In genomic region chr20:50554694-50555579, GRCh38 we compare ENCODE assay signal across 27 cellular contexts. TPM values are rescaled to one million over a fixed set of nuclear protein-coding genes. Genes with fewer than 3 reads are reported as not detected.
A peak's percentile ranks its signal among the peaks of the same experiment; 100 is the strongest.
DNase-seq lines count a peak whose midpoint lies in the region; ATAC-seq and TF ChIP-seq lines count a peak whose summit lies in the region.
"Had no signal": no experiment of that assay in that cellular context is flagged by ENCODE, and none has a peak within 500 bp of the region (broad histone marks: within the 10 kb centered on the region; RNA-seq: fewer than 3 reads in every experiment).

No MANE protein-coding gene starts in this region.

- H3K27ac ChIP-seq in IMR-90 (ENCODE audit: insufficient read depth, low read length) (no peak overlapping the region), transverse colon (no peak overlapping the region)
- H3K27ac ChIP-seq: BLaER1, coronary artery, vagina had no signal

- H2BK20ac ChIP-seq in IMR-90 (ENCODE audit: low read depth, low read length), result no peak overlapping the region

- peaks cover 10% of the 10 kb centered on the region; the same call in 1 of the 2 replicates for H4K20me1 ChIP-seq in IMR-90 (ENCODE audit: insufficient read depth, low read length)

- no peak overlapping the region for H4K5ac ChIP-seq in IMR-90 (ENCODE audit: low read depth, low read length)

- H3K18ac ChIP-seq in IMR-90 (ENCODE audit: low read depth, low read length), result no peak overlapping the region

- no TSS peak for BruUV-seq in IMR-90 (replicated peaks; lab: Mats Ljungman, UMichigan)

- no peak for TF ChIP-seq EP300 in transverse colon (IDR thresholded peaks at IDR 0.05; ENCODE audit: low read depth)

- H3K27me3 ChIP-seq in IMR-90 (ENCODE audit: control insufficient read depth, insufficient read depth, low read length) (no peaks in the 10 kb centered on the region), transverse colon (no peaks in the 10 kb centered on the region)
- H3K27me3 ChIP-seq: BLaER1, spleen, vagina had no signal

- H3K9me3 Mint-ChIP-seq in activated T-cell treated with anti-CD3 and anti-CD28 coated beads, Interleukin-2, amount 50 U/mL, for 72 hours, result no peaks in the 10 kb centered on the region
- H3K9me3 Mint-ChIP-seq: naive thymus-derived CD8-positive, alpha-beta T cell; stimulated activated naive CD8-positive, alpha-beta T cell treated with anti-CD3 and anti-CD28 coated beads, Interleukin-15, Interleukin-2, amounts not matched to agents 100 ng/mL and 50 ng/mL, for 24 hours had no signal

- no peaks in the 10 kb centered on the region for H3K27me3 Mint-ChIP-seq in activated T-cell treated with anti-CD3 and anti-CD28 coated beads, Interleukin-2, amount 50 U/mL, for 72 hours (ENCODE audit: low read depth)
- H3K27me3 Mint-ChIP-seq: naive thymus-derived CD8-positive, alpha-beta T cell; stimulated activated naive CD8-positive, alpha-beta T cell treated with anti-CD3 and anti-CD28 coated beads, Interleukin-15, Interleukin-2, amounts not matched to agents 100 ng/mL and 50 ng/mL, for 24 hours had no signal

- no peak for TF ChIP-seq RAD21 in IMR-90 (IDR thresholded peaks at IDR 0.05; ENCODE audit: low read length)

- dilution Hi-C loops in IMR-90 (cut with HindIII; ENCODE audit: low sequenced_read_pairs, unreplicated experiment), result no loop called here

- peak overlapping the region; percentile 32; the same call in 1 of the 2 replicates for H3K23ac ChIP-seq in IMR-90 (ENCODE audit: low read depth, low read length)

- no peak overlapping the region for H2AK5ac ChIP-seq in IMR-90 (ENCODE audit: low read depth, low read length)

- peak; percentile 32 to 41 for ATAC-seq in activated T-cell treated with anti-CD3 and anti-CD28 coated beads, Interleukin-2, amount 50 U/mL, for 72 hours (replicated peaks in 1 of 2)
- ATAC-seq in IMR-90 (ENCODE audit: low read depth) (no peak), HG03095 (IDR thresholded peaks at IDR 0.05; ENCODE audit: unreplicated experiment) (no peak)
- ATAC-seq: left cardiac atrium; naive thymus-derived CD8-positive, alpha-beta T cell; Panc1; right cardiac atrium had no signal

- H3K4me1 Mint-ChIP-seq in activated T-cell treated with anti-CD3 and anti-CD28 coated beads, Interleukin-2, amount 50 U/mL, for 72 hours (ENCODE audit: low read depth), result peaks cover 28% of the 10 kb centered on the region

- POLR2A ChIA-PET in IMR-90 (lab: Charles Lee; ENCODE audit: unreplicated experiment), result no interaction called here

- TF ChIP-seq POLR2A in IMR-90 (IDR thresholded peaks at IDR 0.05; ENCODE audit: low read depth, low read length), result no peak
- no peak for TF ChIP-seq POLR2A in transverse colon (IDR thresholded peaks at IDR 0.05)

- H3K79me1 ChIP-seq in IMR-90 (ENCODE audit: low read depth in 1 of 2, low read length in 2 of 2), result peaks cover 35 to 83% of the 10 kb centered on the region in 2 experiments

- in situ Hi-C loops in IMR-90 (cut with MboI; ENCODE audit: low sequenced_read_pairs), result no loop called here
- in situ Hi-C loops in transverse colon (cut with MboI; ENCODE audit: low pct_ligation_motif_present in 1 of 4, low pct_unique_long_range_greater_than_20kb in 1 of 4, low sequenced_read_pairs in 3 of 4), result loop anchor here in 1 of 4 donors (10.0 kb wide), 1 partner anchor 50 kb away; no protein-coding TSS in a partner anchor

- H2BK120ac ChIP-seq in IMR-90 (ENCODE audit: low read depth, low read length), result no peak overlapping the region

- H3K9me1 ChIP-seq in IMR-90 (ENCODE audit: insufficient read depth, low read length), result peaks cover 21% of the 10 kb centered on the region

- peaks cover 6 to 25% of the 10 kb centered on the region in 2 donors for H3K36me3 Mint-ChIP-seq in activated T-cell treated with anti-CD3 and anti-CD28 coated beads, Interleukin-2, amount 50 U/mL, for 72 hours (ENCODE audit: insufficient read depth in 2 of 2)

- no peak overlapping the region for H3K4me3 ChIP-seq in IMR-90 (ENCODE audit: insufficient read depth, low read depth, low read length)
- H3K4me3 ChIP-seq in transverse colon, result no peak overlapping the region
- H3K4me3 ChIP-seq: BLaER1, coronary artery, lung, spleen, vagina had no signal

- intact Hi-C loops in IMR-90 (cut with micrococcal nuclease), result no loop called here
- intact Hi-C loops in transverse colon (cut with DNase I; ENCODE audit: low total_unique reads), result no loop called here

- no peak overlapping the region for H4K91ac ChIP-seq in IMR-90 (ENCODE audit: insufficient read depth, low read depth, low read length)

- peak in 1 of 2 donors; percentile 51 for DNase-seq in activated T-cell treated with anti-CD3 and anti-CD28 coated beads, Interleukin-2, amount 50 U/mL, for 72 hours
- no peak for DNase-seq in activated T-cell treated with anti-CD3 and anti-CD28 coated beads, Interleukin-2, amount 50 U/mL, for 1 hour
- no peak for DNase-seq in IMR-90
- peak; percentile 27 for DNase-seq in OCI-M1 (lab: John Stamatoyannopoulos, UW)
- peak; percentile 31 for DNase-seq in stimulated activated CD8-positive, alpha-beta memory T cell treated with anti-CD3 and anti-CD28 coated beads, Interleukin-4, amount 100 ng/mL, for 48 hours
- DNase-seq in transverse colon, result no peak
- DNase-seq: activated effector memory CD4-positive, alpha-beta T cell treated with Interleukin-2 at 50 U/mL for 16 hours; caudate nucleus; effector CD8-positive, alpha-beta T cell; EL; hippocampal formation; left cardiac atrium; naive thymus-derived CD8-positive, alpha-beta T cell; NCI-H1105 treated with DMSO at 0.1 percent for 48 hours; NCI-H1930; NCI-H526; NK-92 treated with Interleukin-12 subunit alpha and Interleukin-12 subunit beta, amount 100 ng/mL, for 24 hours; right cardiac atrium; Right ventricle myocardium superior; spleen had no signal

- no peak overlapping the region for H2BK15ac ChIP-seq in IMR-90 (ENCODE audit: low read depth, low read length)

- 0 out of 2 replicates have a peak overlapping the region, but pooled peaks have one; percentile 34 for H3K14ac ChIP-seq in IMR-90 (replicated peaks; ENCODE audit: low read depth, low read length)

- H3K27ac Mint-ChIP-seq in activated T-cell treated with anti-CD3 and anti-CD28 coated beads, Interleukin-2, amount 50 U/mL, for 72 hours, result no peak overlapping the region
- H3K27ac Mint-ChIP-seq: stimulated activated naive CD8-positive, alpha-beta T cell treated with anti-CD3 and anti-CD28 coated beads, Interleukin-15, Interleukin-2, amounts not matched to agents 100 ng/mL and 50 ng/mL, for 24 hours had no signal

- H3K4me2 ChIP-seq in IMR-90 (ENCODE audit: low read depth, low read length), result no peak overlapping the region
- H3K4me2 ChIP-seq: BLaER1 had no signal

- no peaks in the 10 kb centered on the region for H3K9me3 ChIP-seq in IMR-90 (ENCODE audit: control insufficient read depth, insufficient read depth, low read length)
- no peaks in the 10 kb centered on the region for H3K9me3 ChIP-seq in transverse colon
- H3K9me3 ChIP-seq: spleen, vagina had no signal

- peak overlapping the region; percentile 32 for H2BK5ac ChIP-seq in IMR-90 (ENCODE audit: low read depth, low read length, poor library complexity, severe bottlenecking)

- no peak for TF ChIP-seq CTCF in IMR-90 (conservative IDR thresholded peaks at IDR 0.05; ENCODE audit: low read depth, low read length)
- no peak for TF ChIP-seq CTCF in transverse colon (IDR thresholded peaks at IDR 0.05)

- H4K8ac ChIP-seq in IMR-90 (ENCODE audit: low read depth in 2 of 2, low read length in 2 of 2), result 0 out of 4 replicates have a peak overlapping the region, but pooled peaks of 1 of the 2 experiments have one; percentile 21

- no peak overlapping the region for H2AK9ac ChIP-seq in IMR-90 (replicated peaks; ENCODE audit: low read depth, low read length, poor library complexity)

- H3K36me3 ChIP-seq in IMR-90 (ENCODE audit: control insufficient read depth, insufficient read depth, low read length) (peaks cover 8% of the 10 kb centered on the region; the same call in 1 of the 2 replicates), transverse colon (no peaks in the 10 kb centered on the region)
- H3K36me3 ChIP-seq: vagina had no signal

- H3K56ac ChIP-seq in IMR-90 (ENCODE audit: extremely low read depth, insufficient read depth, low read length), result no peak overlapping the region

- no CpG with 5 or more reads among the region's 4 CpGs for WGBS in IMR-90 (ENCODE audit: extremely low coverage in 2 of 2, insufficient read length in 1 of 2), 2 experiments
- 91 to 93% methylated on average over 4 of the region's 4 CpGs for WGBS in transverse colon (ENCODE audit: low coverage in 1 of 2), 2 donors

- no peak overlapping the region for H3K9ac ChIP-seq in IMR-90 (ENCODE audit: low read depth, low read length)
- H3K9ac ChIP-seq: BLaER1 had no signal

- no peak overlapping the region for H3K4me3 Mint-ChIP-seq in activated T-cell treated with anti-CD3 and anti-CD28 coated beads, Interleukin-2, amount 50 U/mL, for 72 hours
- H3K4me3 Mint-ChIP-seq: naive thymus-derived CD8-positive, alpha-beta T cell; stimulated activated naive CD8-positive, alpha-beta T cell treated with anti-CD3 and anti-CD28 coated beads, Interleukin-15, Interleukin-2, amounts not matched to agents 100 ng/mL and 50 ng/mL, for 24 hours had no signal

- H2AFZ ChIP-seq in IMR-90 (replicated peaks; ENCODE audit: low read length, poor library complexity), result no peak overlapping the region

- no peak overlapping the region for H3K4ac ChIP-seq in IMR-90 (ENCODE audit: low read depth, low read length)

- CTCF ChIA-PET in IMR-90 (lab: Yijun Ruan, JAX), result interaction anchor here (0.9 kb wide), 1 partner anchor 21 kb away, joined by 3 read pairs; no protein-coding TSS in a partner anchor

- H3K4me1 ChIP-seq in IMR-90 (ENCODE audit: control insufficient read depth, insufficient read depth, low read length) (peaks cover 20% of the 10 kb centered on the region), transverse colon (peaks cover 0 to 18% (median 6%) of the 10 kb centered on the region in 4 donors)

TF ChIP-seq in IMR-90, 13 proteins besides CTCF, POLR2A, EP300 and RAD21 (continues in another document):
- TF ChIP-seq RFX5 (IDR thresholded peaks at IDR 0.05; ENCODE audit: low read depth, low read length) (no peak), CEBPB (IDR thresholded peaks at IDR 0.05; ENCODE audit: low read depth, low read length) (no peak), SMC3 (IDR thresholded peaks at IDR 0.05; ENCODE audit: low read depth, low read length) (no peak), NFE2L2 (IDR thresholded peaks at IDR 0.05; ENCODE audit: low read depth, low read length) (no peak), MAZ (IDR thresholded peaks at IDR 0.05; ENCODE audit: borderline replicate concordance, low read depth, low read length) (no peak), FOS (IDR thresholded peaks at IDR 0.05; ENCODE audit: low read depth, low read length) (no peak), CHD1 (IDR thresholded peaks at IDR 0.05; ENCODE audit: low read depth, low read length) (no peak), RCOR1 (IDR thresholded peaks at IDR 0.05; ENCODE audit: insufficient replicate concordance, low read length) (no peak), MXI1 (IDR thresholded peaks at IDR 0.05; ENCODE audit: borderline replicate concordance, low read depth, low read length) (no peak)

RNA-seq across cellular contexts. Expression of gene PTPN1, which starts 44.8 kb away (rescaled TPM):
- total RNA-seq in activated T-cell treated with anti-CD3 and anti-CD28 coated beads, Interleukin-2, amount 50 U/mL, for 72 hours, result 100 to 1,000 TPM; 138 TPM
- total RNA-seq in IMR-90 (2012; rRNA removed), result 31.7 and 38.0 TPM in 2 replicates
- polyA plus RNA-seq in IMR-90 (2012; rRNA removed), result 37.1 and 37.4 TPM in 2 replicates
- 27.3 and 29.6 TPM in 2 replicates for polyA plus RNA-seq in IMR-90 (2012; cell fraction: cytosol; rRNA removed)
- 35.3 and 62.9 TPM in 2 replicates for polyA plus RNA-seq in IMR-90 (2012; cell fraction: nucleus; rRNA removed; ENCODE audit: low replicate concordance)
- total RNA-seq in transverse colon, result 10 to 100 TPM; 19.3 to 34.8 (median 28.8) TPM

Comparison
In these comparisons a context has a peak if more than half of its experiments do, and no peak if none do; other contexts are left out.
1. ATAC-seq: peak in activated T-cell treated with anti-CD3 and anti-CD28 coated beads, Interleukin-2, amount 50 U/mL, for 72 hours (2 of 2); none in IMR-90 (single experiment) and HG03095 (single experiment).
2. DNase-seq: peak in OCI-M1 (single experiment) and stimulated activated CD8-positive, alpha-beta memory T cell treated with anti-CD3 and anti-CD28 coated beads, Interleukin-4, amount 100 ng/mL, for 48 hours (single experiment); none in activated T-cell treated with anti-CD3 and anti-CD28 coated beads, Interleukin-2, amount 50 U/mL, for 1 hour (single experiment), IMR-90 (single experiment) and transverse colon (single experiment).